ENCODE assay signal across 1 cellular context in the genomic region with DNA sequence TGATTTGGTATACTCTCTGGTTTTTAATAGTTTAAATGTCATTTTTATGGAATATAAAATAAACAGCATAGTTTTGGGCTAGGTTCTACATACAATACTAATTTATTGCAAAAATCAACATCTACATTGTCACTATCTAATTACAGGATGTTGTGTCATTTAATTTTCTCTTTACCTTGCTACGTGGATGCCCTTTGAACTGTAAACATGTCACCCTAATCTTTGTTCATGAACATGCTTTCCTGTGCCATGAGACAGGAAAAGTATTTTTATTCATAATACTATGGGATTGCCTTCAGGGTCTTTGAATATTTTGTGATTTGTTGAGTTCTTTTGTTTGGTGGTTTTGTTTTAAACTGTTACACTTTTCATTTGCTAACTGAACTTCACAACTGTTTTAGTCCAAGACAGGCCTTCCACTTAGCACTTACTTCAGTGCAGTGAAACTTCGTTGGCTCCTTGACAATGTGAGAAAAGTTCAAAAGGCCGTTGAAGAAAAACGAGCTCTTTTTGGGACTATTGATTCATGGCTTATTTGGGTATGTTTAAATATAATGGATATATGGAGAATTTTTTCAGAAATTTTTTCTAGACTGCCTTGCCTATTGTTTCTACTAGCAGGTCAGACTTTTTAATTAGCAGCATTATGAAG.
A peak's percentile ranks its signal among the peaks of the same experiment; 100 is the strongest.
TF ChIP-seq lines count a peak whose summit lies in the region.

No MANE protein-coding gene starts in this region.

TF ChIP-seq in HepG2, 621 proteins besides CTCF, POLR2A, EP300 and RAD21 (continued from another document and continues in another):
- TF ChIP-seq, protein P1, sequence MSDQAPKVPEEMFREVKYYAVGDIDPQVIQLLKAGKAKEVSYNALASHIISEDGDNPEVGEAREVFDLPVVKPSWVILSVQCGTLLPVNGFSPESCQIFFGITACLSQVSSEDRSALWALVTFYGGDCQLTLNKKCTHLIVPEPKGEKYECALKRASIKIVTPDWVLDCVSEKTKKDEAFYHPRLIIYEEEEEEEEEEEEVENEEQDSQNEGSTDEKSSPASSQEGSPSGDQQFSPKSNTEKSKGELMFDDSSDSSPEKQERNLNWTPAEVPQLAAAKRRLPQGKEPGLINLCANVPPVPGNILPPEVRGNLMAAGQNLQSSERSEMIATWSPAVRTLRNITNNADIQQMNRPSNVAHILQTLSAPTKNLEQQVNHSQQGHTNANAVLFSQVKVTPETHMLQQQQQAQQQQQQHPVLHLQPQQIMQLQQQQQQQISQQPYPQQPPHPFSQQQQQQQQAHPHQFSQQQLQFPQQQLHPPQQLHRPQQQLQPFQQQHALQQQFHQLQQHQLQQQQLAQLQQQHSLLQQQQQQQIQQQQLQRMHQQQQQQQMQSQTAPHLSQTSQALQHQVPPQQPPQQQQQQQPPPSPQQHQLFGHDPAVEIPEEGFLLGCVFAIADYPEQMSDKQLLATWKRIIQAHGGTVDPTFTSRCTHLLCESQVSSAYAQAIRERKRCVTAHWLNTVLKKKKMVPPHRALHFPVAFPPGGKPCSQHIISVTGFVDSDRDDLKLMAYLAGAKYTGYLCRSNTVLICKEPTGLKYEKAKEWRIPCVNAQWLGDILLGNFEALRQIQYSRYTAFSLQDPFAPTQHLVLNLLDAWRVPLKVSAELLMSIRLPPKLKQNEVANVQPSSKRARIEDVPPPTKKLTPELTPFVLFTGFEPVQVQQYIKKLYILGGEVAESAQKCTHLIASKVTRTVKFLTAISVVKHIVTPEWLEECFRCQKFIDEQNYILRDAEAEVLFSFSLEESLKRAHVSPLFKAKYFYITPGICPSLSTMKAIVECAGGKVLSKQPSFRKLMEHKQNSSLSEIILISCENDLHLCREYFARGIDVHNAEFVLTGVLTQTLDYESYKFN (CRISPR knock-in tag; conservative IDR thresholded peaks at IDR 0.05) = peak; percentile 59
- peak; percentile 43; the same call in 1 of the 2 replicates for TF ChIP-seq FOXJ3 (CRISPR knock-in tag; IDR thresholded peaks at IDR 0.05; ENCODE audit: borderline replicate concordance)
- peak; percentile 35; the same call in 1 of the 2 replicates for TF ChIP-seq HNF4G (IDR thresholded peaks at IDR 0.05; ENCODE audit: borderline replicate concordance, low read depth, low read length)
- TF ChIP-seq HNF4G (CRISPR knock-in tag; IDR thresholded peaks at IDR 0.05; ENCODE audit: borderline replicate concordance, low read depth) = no peak
- TF ChIP-seq SAP130 (CRISPR knock-in tag; IDR thresholded peaks at IDR 0.05; ENCODE audit: low read depth) = peak; percentile 53; the same call in 1 of the 2 replicates
- TF ChIP-seq ZNF879 (CRISPR knock-in tag; IDR thresholded peaks at IDR 0.05) = no peak
- TF ChIP-seq, protein P2, sequence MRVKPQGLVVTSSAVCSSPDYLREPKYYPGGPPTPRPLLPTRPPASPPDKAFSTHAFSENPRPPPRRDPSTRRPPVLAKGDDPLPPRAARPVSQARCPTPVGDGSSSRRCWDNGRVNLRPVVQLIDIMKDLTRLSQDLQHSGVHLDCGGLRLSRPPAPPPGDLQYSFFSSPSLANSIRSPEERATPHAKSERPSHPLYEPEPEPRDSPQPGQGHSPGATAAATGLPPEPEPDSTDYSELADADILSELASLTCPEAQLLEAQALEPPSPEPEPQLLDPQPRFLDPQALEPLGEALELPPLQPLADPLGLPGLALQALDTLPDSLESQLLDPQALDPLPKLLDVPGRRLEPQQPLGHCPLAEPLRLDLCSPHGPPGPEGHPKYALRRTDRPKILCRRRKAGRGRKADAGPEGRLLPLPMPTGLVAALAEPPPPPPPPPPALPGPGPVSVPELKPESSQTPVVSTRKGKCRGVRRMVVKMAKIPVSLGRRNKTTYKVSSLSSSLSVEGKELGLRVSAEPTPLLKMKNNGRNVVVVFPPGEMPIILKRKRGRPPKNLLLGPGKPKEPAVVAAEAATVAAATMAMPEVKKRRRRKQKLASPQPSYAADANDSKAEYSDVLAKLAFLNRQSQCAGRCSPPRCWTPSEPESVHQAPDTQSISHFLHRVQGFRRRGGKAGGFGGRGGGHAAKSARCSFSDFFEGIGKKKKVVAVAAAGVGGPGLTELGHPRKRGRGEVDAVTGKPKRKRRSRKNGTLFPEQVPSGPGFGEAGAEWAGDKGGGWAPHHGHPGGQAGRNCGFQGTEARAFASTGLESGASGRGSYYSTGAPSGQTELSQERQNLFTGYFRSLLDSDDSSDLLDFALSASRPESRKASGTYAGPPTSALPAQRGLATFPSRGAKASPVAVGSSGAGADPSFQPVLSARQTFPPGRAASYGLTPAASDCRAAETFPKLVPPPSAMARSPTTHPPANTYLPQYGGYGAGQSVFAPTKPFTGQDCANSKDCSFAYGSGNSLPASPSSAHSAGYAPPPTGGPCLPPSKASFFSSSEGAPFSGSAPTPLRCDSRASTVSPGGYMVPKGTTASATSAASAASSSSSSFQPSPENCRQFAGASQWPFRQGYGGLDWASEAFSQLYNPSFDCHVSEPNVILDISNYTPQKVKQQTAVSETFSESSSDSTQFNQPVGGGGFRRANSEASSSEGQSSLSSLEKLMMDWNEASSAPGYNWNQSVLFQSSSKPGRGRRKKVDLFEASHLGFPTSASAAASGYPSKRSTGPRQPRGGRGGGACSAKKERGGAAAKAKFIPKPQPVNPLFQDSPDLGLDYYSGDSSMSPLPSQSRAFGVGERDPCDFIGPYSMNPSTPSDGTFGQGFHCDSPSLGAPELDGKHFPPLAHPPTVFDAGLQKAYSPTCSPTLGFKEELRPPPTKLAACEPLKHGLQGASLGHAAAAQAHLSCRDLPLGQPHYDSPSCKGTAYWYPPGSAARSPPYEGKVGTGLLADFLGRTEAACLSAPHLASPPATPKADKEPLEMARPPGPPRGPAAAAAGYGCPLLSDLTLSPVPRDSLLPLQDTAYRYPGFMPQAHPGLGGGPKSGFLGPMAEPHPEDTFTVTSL (CRISPR knock-in tag; IDR thresholded peaks at IDR 0.05; ENCODE audit: borderline replicate concordance) = peak; percentile 19; the same call in 1 of the 2 replicates
- TF ChIP-seq ZNF766 (CRISPR knock-in tag; IDR thresholded peaks at IDR 0.05; ENCODE audit: borderline replicate concordance) = no peak
- TF ChIP-seq SP4 (CRISPR knock-in tag; IDR thresholded peaks at IDR 0.05) = no peak
- TF ChIP-seq FLYWCH1 (CRISPR knock-in tag; IDR thresholded peaks at IDR 0.05) = no peak
- TF ChIP-seq BRD4 (CRISPR knock-in tag; IDR thresholded peaks at IDR 0.05) = no peak
- TF ChIP-seq ZNF281 (CRISPR knock-in tag; IDR thresholded peaks at IDR 0.05; ENCODE audit: borderline replicate concordance) = no peak
- no peak for TF ChIP-seq ZNF33A (CRISPR knock-in tag; IDR thresholded peaks at IDR 0.05; ENCODE audit: borderline replicate concordance)
- TF ChIP-seq CBX2 (IDR thresholded peaks at IDR 0.05; ENCODE audit: low read depth, low read length) = no peak
- no peak for TF ChIP-seq CBX2 (CRISPR knock-in tag; IDR thresholded peaks at IDR 0.05; ENCODE audit: low read depth)
- TF ChIP-seq HMG20B (CRISPR knock-in tag; conservative IDR thresholded peaks at IDR 0.05) = no peak
- TF ChIP-seq HNF4A (CRISPR knock-in tag; IDR thresholded peaks at IDR 0.05) = peak; percentile 75
- TF ChIP-seq ZBTB4 (CRISPR knock-in tag; IDR thresholded peaks at IDR 0.05; ENCODE audit: borderline replicate concordance) = no peak
- TF ChIP-seq ZFP90 (CRISPR knock-in tag; IDR thresholded peaks at IDR 0.05; ENCODE audit: borderline replicate concordance) = no peak
- TF ChIP-seq MBD4 (IDR thresholded peaks at IDR 0.05; ENCODE audit: borderline replicate concordance, low read length) = no peak
- TF ChIP-seq MEIS2 (CRISPR knock-in tag; IDR thresholded peaks at IDR 0.05) = no peak
- no peak for TF ChIP-seq ATF3 (CRISPR knock-in tag; IDR thresholded peaks at IDR 0.05)
- no peak for TF ChIP-seq ZBTB40 (IDR thresholded peaks at IDR 0.05)
- TF ChIP-seq ZBTB40 (CRISPR knock-in tag; IDR thresholded peaks at IDR 0.05) = no peak
- peak; percentile 38; the same call in 1 of the 3 replicates for TF ChIP-seq MXI1 (IDR thresholded peaks at IDR 0.05; ENCODE audit: borderline replicate concordance, low read depth, low read length)
